ENCODE assay signal across 12 cellular contexts in the genomic region with DNA sequence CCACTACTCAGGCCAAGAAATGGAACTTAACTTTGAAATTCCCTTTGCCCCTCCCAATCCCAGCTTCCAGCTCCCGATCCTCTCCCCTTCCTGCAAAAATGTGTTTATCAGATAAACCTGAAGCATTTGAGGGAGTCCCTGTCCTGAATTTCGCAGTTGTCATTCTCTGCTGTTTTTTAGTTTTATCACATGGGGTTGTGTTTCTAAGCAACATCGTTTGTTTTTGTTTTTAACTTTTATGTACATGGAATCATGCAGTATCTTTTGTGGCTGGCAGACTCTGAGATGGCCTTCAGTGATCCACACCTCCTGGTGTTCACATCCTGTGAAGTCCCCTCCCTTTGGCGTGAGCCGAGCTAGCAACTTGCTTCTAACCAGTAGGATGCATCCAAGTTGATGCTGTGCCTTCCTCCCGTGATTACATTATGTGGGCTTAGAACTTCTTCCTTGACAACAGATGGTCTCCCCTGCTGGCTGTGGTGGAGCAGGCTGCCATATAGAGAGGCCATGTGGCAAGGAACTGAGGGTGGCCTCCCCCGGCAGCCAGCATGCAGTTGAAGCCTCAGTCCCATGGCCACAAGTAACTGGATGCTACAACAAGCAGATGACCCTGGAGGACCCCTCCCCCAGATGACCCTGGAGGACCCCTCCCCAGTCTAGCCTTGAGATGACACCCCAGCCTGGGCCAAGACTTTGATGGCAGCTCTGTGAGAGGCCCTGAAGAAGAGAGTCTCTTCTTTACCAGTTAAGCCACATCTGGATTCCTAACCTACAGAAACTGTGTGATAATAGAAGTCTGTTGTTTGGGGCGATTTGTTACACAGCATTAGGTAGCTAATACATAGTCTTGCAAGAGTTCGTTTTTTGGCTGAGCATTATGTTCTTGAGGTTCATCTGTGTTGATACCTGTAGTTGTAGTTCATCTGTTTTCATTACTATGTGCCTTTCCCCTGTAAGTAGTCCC. TPM values are rescaled to one million over a fixed set of nuclear protein-coding genes. Genes with fewer than 3 reads are reported as not detected.
A peak's percentile ranks its signal among the peaks of the same experiment; 100 is the strongest.
DNase-seq lines count a peak whose midpoint lies in the region; ATAC-seq and TF ChIP-seq lines count a peak whose summit lies in the region.
"Had no signal": no experiment of that assay in that cellular context is flagged by ENCODE, and none has a peak within 500 bp of the region (broad histone marks: within the 10 kb centered on the region; RNA-seq: fewer than 3 reads in every experiment).

No MANE protein-coding gene starts in this region.

- H3K4me3 ChIP-seq in heart left ventricle: peak overlapping the region in 2 of 12 donors; percentile 6 to 7
- H3K4me3 ChIP-seq in mesendoderm (ENCODE audit: low read length): no peak overlapping the region
- H3K4me3 ChIP-seq in upper lobe of left lung: peak overlapping the region in 2 of 4 donors; percentile 16 to 28

- H3K36me3 Mint-ChIP-seq in activated CD4-positive, alpha-beta memory T cell treated with anti-CD3 and anti-CD28 coated beads for 36 hours: no peaks in the 10 kb centered on the region
- H3K36me3 Mint-ChIP-seq: naive B cell had no signal

- intact Hi-C loops in heart left ventricle (cut with DNase I) (loop anchor here in 4 of 10 donors (2.0 to 10.0 kb wide), 2 partner anchors 25 to 65 kb away; no protein-coding TSS in a partner anchor), Right ventricle myocardium inferior (cut with DNase I) (no loop called here)
- intact Hi-C loops in activated CD4-positive, alpha-beta memory T cell treated with anti-CD3 and anti-CD28 coated beads for 36 hours (cut with micrococcal nuclease): no loop called here

- no peak overlapping the region for H3K56ac ChIP-seq in mesendoderm (ENCODE audit: low read length)

- H3K79me1 ChIP-seq in mesendoderm (ENCODE audit: low read length): peaks cover 44% of the 10 kb centered on the region

- DNase-seq in heart left ventricle (peak in 3 of 5 donors; percentile 26 to 59 (median 45)), Right ventricle myocardium inferior (ENCODE audit: missing footprints) (no peak), dermis microvascular lymphatic vessel endothelial cell (ENCODE audit: low read depth in 2 of 2) (peak; percentile 87 to 95), mesendoderm (peak; percentile 90), upper lobe of left lung (no peak), GOT3 (lab: John Stamatoyannopoulos, UW) (no peak)
- DNase-seq in activated CD4-positive, alpha-beta memory T cell treated with anti-CD3 and anti-CD28 coated beads for 36 hours: no peak
- DNase-seq: activated effector memory CD4-positive, alpha-beta T cell treated with Interleukin-2 at 50 U/mL for 16 hours; AML-193; naive B cell; WERI-Rb-1 had no signal

- H3K4me1 ChIP-seq in heart left ventricle: peaks cover 0 to 95% (median 67%) of the 10 kb centered on the region in 12 donors
- peaks cover 26% of the 10 kb centered on the region for H3K4me1 ChIP-seq in mesendoderm (ENCODE audit: control insufficient read depth, low read depth, low read length)
- peaks cover 66 to 82% (median 73%) of the 10 kb centered on the region in 4 donors for H3K4me1 ChIP-seq in upper lobe of left lung

- H3K4ac ChIP-seq in mesendoderm (ENCODE audit: low read depth, low read length): no peak overlapping the region

- H3K9me3 ChIP-seq in heart left ventricle (peaks cover 0 to 4% (median 0%) of the 10 kb centered on the region in 12 donors), upper lobe of left lung (no peaks in the 10 kb centered on the region)

- no peak overlapping the region for H3K4me2 ChIP-seq in mesendoderm (ENCODE audit: low read length)

- H2BK15ac ChIP-seq in mesendoderm (replicated peaks; ENCODE audit: low read depth): no peak overlapping the region

- TF ChIP-seq POLR2A in heart left ventricle (IDR thresholded peaks at IDR 0.05) (no peak), upper lobe of left lung (IDR thresholded peaks at IDR 0.05) (no peak)

- no peak overlapping the region for H3K27ac Mint-ChIP-seq in activated CD4-positive, alpha-beta memory T cell treated with anti-CD3 and anti-CD28 coated beads for 36 hours

- TF ChIP-seq EP300 in upper lobe of left lung (IDR thresholded peaks at IDR 0.05): no peak

- no peak overlapping the region for H3K9ac ChIP-seq in mesendoderm (ENCODE audit: low read length)

- TF ChIP-seq CTCF in heart left ventricle (IDR thresholded peaks at IDR 0.05): no peak
- TF ChIP-seq CTCF in upper lobe of left lung (IDR thresholded peaks at IDR 0.05): peak in 1 of 6 experiments; percentile 10

- CTCF ChIA-PET in activated CD4-positive, alpha-beta memory T cell treated with anti-CD3 and anti-CD28 coated beads for 36 hours (lab: Charles Lee): no interaction called here

- POLR2A ChIA-PET in activated CD4-positive, alpha-beta memory T cell treated with anti-CD3 and anti-CD28 coated beads for 36 hours (lab: Charles Lee): no interaction called here

- H3K9me3 Mint-ChIP-seq in activated CD4-positive, alpha-beta memory T cell treated with anti-CD3 and anti-CD28 coated beads for 36 hours: peaks cover 8% of the 10 kb centered on the region

- ATAC-seq in heart left ventricle (peak in 1 of 4 donors; percentile 32), Right ventricle myocardium inferior (no peak), upper lobe of left lung (ENCODE audit: low FRiP score in 2 of 2) (peak in 1 of 2 donors; percentile 20), GM18517 (IDR thresholded peaks at IDR 0.05; ENCODE audit: unreplicated experiment) (no peak)

- peak overlapping the region in 10 of 12 donors; percentile 35 to 86 (median 75) for H3K27ac ChIP-seq in heart left ventricle
- H3K27ac ChIP-seq in mesendoderm (ENCODE audit: low read depth, low read length): peak overlapping the region; percentile 93
- H3K27ac ChIP-seq in upper lobe of left lung: peak overlapping the region; percentile 14 to 88 (median 81)
- H3K27ac ChIP-seq: WERI-Rb-1 had no signal

- H2AK5ac ChIP-seq in mesendoderm (ENCODE audit: low read length): no peak overlapping the region

- H3K27me3 Mint-ChIP-seq in activated CD4-positive, alpha-beta memory T cell treated with anti-CD3 and anti-CD28 coated beads for 36 hours: peaks cover 7% of the 10 kb centered on the region

- no peak overlapping the region for H3K23ac ChIP-seq in mesendoderm (ENCODE audit: low read length)

- no peak overlapping the region for H3K4me3 Mint-ChIP-seq in activated CD4-positive, alpha-beta memory T cell treated with anti-CD3 and anti-CD28 coated beads for 36 hours

- 60 to 69% (median 63%) methylated on average over 9 of the region's 9 CpGs for WGBS in heart left ventricle, 4 donors
- no CpG with 5 or more reads among the region's 9 CpGs for WGBS in mesendoderm (ENCODE audit: extremely low coverage, insufficient coverage, low lambda C conversion rate)
- WGBS in upper lobe of left lung, 2 donors: 56 to 74% methylated on average over 8 to 9 of the region's 9 CpGs

- H4K5ac ChIP-seq in mesendoderm (ENCODE audit: low read length): no peak overlapping the region

- H3K27me3 ChIP-seq in heart left ventricle: no peaks in the 10 kb centered on the region
- no peaks in the 10 kb centered on the region for H3K27me3 ChIP-seq in mesendoderm (ENCODE audit: insufficient read depth, low read length, poor library complexity)
- H3K27me3 ChIP-seq in upper lobe of left lung: no peaks in the 10 kb centered on the region

- no peak overlapping the region for H2BK5ac ChIP-seq in mesendoderm (ENCODE audit: low read length)

- H3K18ac ChIP-seq in mesendoderm (ENCODE audit: low read length): peak overlapping the region; percentile 46

- no peak overlapping the region for H2BK120ac ChIP-seq in mesendoderm (ENCODE audit: low read depth, low read length)

- peaks cover 81% of the 10 kb centered on the region for H3K79me2 ChIP-seq in mesendoderm (ENCODE audit: control insufficient read depth, insufficient read depth, low read length)

- H3K36me3 ChIP-seq in heart left ventricle (no peaks in the 10 kb centered on the region), mesendoderm (ENCODE audit: control insufficient read depth, insufficient read depth, low read length) (no peaks in the 10 kb centered on the region), upper lobe of left lung (no peaks in the 10 kb centered on the region)

- no peaks in the 10 kb centered on the region for H3K4me1 Mint-ChIP-seq in activated CD4-positive, alpha-beta memory T cell treated with anti-CD3 and anti-CD28 coated beads for 36 hours (ENCODE audit: low read depth)

- H4K8ac ChIP-seq in mesendoderm (ENCODE audit: low read depth, low read length): no peak overlapping the region

RNA-seq across cellular contexts. Expression of gene SH3BP4, which starts 27.7 kb away (rescaled TPM):
- total RNA-seq in heart left ventricle (10 to 100 TPM in 7 of 9 donors, 1 to 10 TPM in 2; 8.5 to 33.5 (median 12.4) TPM), Right ventricle myocardium inferior (9.3 TPM), dermis microvascular lymphatic vessel endothelial cell (16.0 and 21.7 TPM in 2 replicates), upper lobe of left lung (10 to 100 TPM; 27.3 to 57.3 (median 33.4) TPM)
- polyA plus RNA-seq in heart left ventricle: 10 to 100 TPM in 1 of 2 donors, 1 to 10 TPM in 1; 5.4 to 25.2 TPM
- 26.4 TPM for polyA plus RNA-seq in mesendoderm (2013, experiment 1 of 2)
- polyA plus RNA-seq in mesendoderm (2013, experiment 2 of 2): 26.9 TPM
- under 1 TPM; 0.10 to 0.46 TPM for total RNA-seq in activated CD4-positive, alpha-beta memory T cell treated with anti-CD3 and anti-CD28 coated beads for 36 hours

Comparison
In these comparisons a context has a peak if more than half of its experiments do, and no peak if none do; other contexts are left out.
1. DNase-seq: peak in heart left ventricle (3 of 5), dermis microvascular lymphatic vessel endothelial cell (2 of 2) and mesendoderm (single experiment); none in Right ventricle myocardium inferior (single experiment), upper lobe of left lung (0 of 2), activated CD4-positive, alpha-beta memory T cell treated with anti-CD3 and anti-CD28 coated beads for 36 hours (single experiment) and GOT3 (single experiment).
2. Peak in every context shown above with its lines, with median percentiles within 50 percentile points of each other: H3K27ac ChIP-seq.